Comparison of ENCODE assay signal across 22 cellular contexts in the genomic region with DNA sequence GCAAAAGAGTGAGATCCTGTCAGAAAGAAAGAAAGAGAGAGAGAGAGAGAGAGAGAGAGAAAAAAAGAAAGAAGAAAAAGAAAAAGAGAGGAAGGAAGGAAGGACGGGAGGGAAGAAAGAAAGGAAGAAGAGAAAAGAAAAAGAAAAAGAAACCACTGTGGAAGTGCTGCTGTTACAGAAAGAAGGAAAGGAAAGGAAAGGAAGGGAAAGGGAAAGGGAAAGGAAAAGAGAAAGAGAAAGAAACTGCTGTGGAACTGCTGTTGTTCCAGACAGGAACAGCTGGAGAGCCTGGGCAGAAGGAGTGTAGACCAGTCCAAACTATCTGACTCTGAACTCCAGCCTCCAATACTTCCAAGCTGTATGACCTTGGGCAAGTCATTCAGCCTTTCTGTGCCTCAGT.
DNase-seq lines count a peak whose midpoint lies in the region; TF ChIP-seq lines count a peak whose summit lies in the region.
"Had no signal": no experiment of that assay in that cellular context is flagged by ENCODE, and none has a peak within 500 bp of the region (broad histone marks: within the 10 kb centered on the region; RNA-seq: fewer than 3 reads in every experiment).

No MANE protein-coding gene starts in this region.

- no peaks in the 10 kb centered on the region for H4K20me1 ChIP-seq in GM23248 (ENCODE audit: insufficient read depth)
- H4K20me1 ChIP-seq: BLaER1 had no signal

- no peak overlapping the region for H3K4me3 ChIP-seq in GM23248
- no peak overlapping the region for H3K4me3 ChIP-seq in HEK293 (ENCODE audit: low read depth, low read length)
- no peak overlapping the region for H3K4me3 ChIP-seq in SJSA1
- H3K4me3 ChIP-seq: BLaER1, GM12878 had no signal

- CTCF ChIA-PET in HEK293 (lab: Yijun Ruan, JAX) = interaction anchor here (0.7 kb wide), 1 partner anchor 23 kb away, joined by 3 read pairs; no protein-coding TSS in a partner anchor

- TF ChIP-seq CTCF in HEK293 (tag by site-specific recombination; IDR thresholded peaks at IDR 0.05) = no peak

- 48 to 80% methylated on average over 1 of the region's 1 CpG for WGBS in GM23248 (ENCODE audit: low coverage in 1 of 2, low lambda C conversion rate in 2 of 2, missing lambda C conversion rate in 2 of 2), 2 experiments

- H3K9me2 ChIP-seq in GM23248 (ENCODE audit: insufficient read depth) = no peaks in the 10 kb centered on the region

- H3K4me1 ChIP-seq in GM23248 (ENCODE audit: insufficient read depth) (peaks cover 46% of the 10 kb centered on the region), HEK293 (ENCODE audit: control insufficient read depth, insufficient read depth, low read length) (no peaks in the 10 kb centered on the region), SJSA1 (replicated peaks) (peaks cover 47% of the 10 kb centered on the region)
- H3K4me1 ChIP-seq: BE2C had no signal

- peaks cover 19% of the 10 kb centered on the region; the same call in 1 of the 2 replicates for H3F3A ChIP-seq in GM23248 (ENCODE audit: insufficient read depth)

- in situ Hi-C loops in GM23248 (cut with MboI) = no loop called here

- no peaks in the 10 kb centered on the region for H3K9me3 ChIP-seq in GM23248 (ENCODE audit: low read depth)
- H3K9me3 ChIP-seq in HEK293 (ENCODE audit: control insufficient read depth, insufficient read depth, low read depth, low read length) = no peaks in the 10 kb centered on the region
- no peaks in the 10 kb centered on the region for H3K9me3 ChIP-seq in SJSA1 (replicated peaks)
- H3K9me3 ChIP-seq: BE2C, BLaER1 had no signal

- peak overlapping the region; percentile 3; the same call in 1 of the 2 replicates for H3K27ac ChIP-seq in GM23248
- H3K27ac ChIP-seq in HEK293 (ENCODE audit: extremely low read depth, low read depth, low read length) = no peak overlapping the region
- H3K27ac ChIP-seq in SJSA1 = peak overlapping the region; percentile 11; the same call in 1 of the 2 replicates
- H3K27ac ChIP-seq: BLaER1 had no signal

- no peaks in the 10 kb centered on the region for H3K79me2 ChIP-seq in GM23248 (ENCODE audit: insufficient read depth)

- H2AFZ ChIP-seq in GM23248 = no peak overlapping the region

- H3K27me3 ChIP-seq in GM23248 (replicated peaks; ENCODE audit: insufficient read depth) = no peaks in the 10 kb centered on the region
- H3K27me3 ChIP-seq in SJSA1 (replicated peaks) = no peaks in the 10 kb centered on the region
- H3K27me3 ChIP-seq: BE2C, BLaER1 had no signal

- no peak overlapping the region for H3K4me2 ChIP-seq in GM23248 (ENCODE audit: unreplicated experiment)
- H3K4me2 ChIP-seq: BLaER1 had no signal

- H3K36me3 ChIP-seq in GM23248 (ENCODE audit: low read depth) (0 out of 2 replicates have a peak, but pooled peaks cover 3% of the 10 kb centered on the region), HEK293 (ENCODE audit: control insufficient read depth in 2 of 2, insufficient read depth in 1 of 2, low read length in 2 of 2) (no peaks in the 10 kb centered on the region), SJSA1 (no peaks in the 10 kb centered on the region)
- H3K36me3 ChIP-seq: BE2C had no signal

- POLR2A ChIA-PET in HEK293 (lab: Yijun Ruan, JAX) = no interaction called here

- H3K9ac ChIP-seq in GM23248 = no peak overlapping the region
- H3K9ac ChIP-seq: BLaER1 had no signal

- DNase-seq in GM23248 (no peak), SJSA1 (ENCODE audit: low read depth in 1 of 2, low spot score in 2 of 2) (peak in 1 of 2 experiments; percentile 32), NCI-H524 treated with DMSO at 0.1 percent for 48 hours (lab: John Stamatoyannopoulos, UW) (no peak), MV-4-11 (lab: John Stamatoyannopoulos, UW) (no peak)
- DNase-seq: 8988T; ACHN; BE2C; C1 segment of cervical spinal cord; CD4-positive, alpha-beta memory T cell; CD4-positive, CD25-positive, alpha-beta regulatory T cell; CD8-positive, alpha-beta memory T cell; COR-L47; DMS 273 treated with DMSO at 0.1 percent for 48 hours; DMS153; DMS53; DMS79; DND-41; EL; GDM1 had no signal

TF ChIP-seq in HEK293, 187 proteins besides CTCF, POLR2A, EP300 and RAD21:
- TF ChIP-seq, protein P1, sequence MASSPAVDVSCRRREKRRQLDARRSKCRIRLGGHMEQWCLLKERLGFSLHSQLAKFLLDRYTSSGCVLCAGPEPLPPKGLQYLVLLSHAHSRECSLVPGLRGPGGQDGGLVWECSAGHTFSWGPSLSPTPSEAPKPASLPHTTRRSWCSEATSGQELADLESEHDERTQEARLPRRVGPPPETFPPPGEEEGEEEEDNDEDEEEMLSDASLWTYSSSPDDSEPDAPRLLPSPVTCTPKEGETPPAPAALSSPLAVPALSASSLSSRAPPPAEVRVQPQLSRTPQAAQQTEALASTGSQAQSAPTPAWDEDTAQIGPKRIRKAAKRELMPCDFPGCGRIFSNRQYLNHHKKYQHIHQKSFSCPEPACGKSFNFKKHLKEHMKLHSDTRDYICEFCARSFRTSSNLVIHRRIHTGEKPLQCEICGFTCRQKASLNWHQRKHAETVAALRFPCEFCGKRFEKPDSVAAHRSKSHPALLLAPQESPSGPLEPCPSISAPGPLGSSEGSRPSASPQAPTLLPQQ (tag by site-specific recombination; IDR thresholded peaks at IDR 0.05) = no peak
- TF ChIP-seq ZNF223 (tag by site-specific recombination; IDR thresholded peaks at IDR 0.05) (no peak), PRDM1 (tag by site-specific recombination; IDR thresholded peaks at IDR 0.05) (peak; percentile 93), ZNF596 (tag by site-specific recombination; IDR thresholded peaks at IDR 0.05) (no peak), BCL11A (tag by site-specific recombination; IDR thresholded peaks at IDR 0.05; ENCODE audit: low read depth) (no peak), ZNF366 (tag by site-specific recombination; conservative IDR thresholded peaks at IDR 0.05) (peak; percentile 40; the same call in 1 of the 2 replicates), ZNF626 (tag by site-specific recombination; IDR thresholded peaks at IDR 0.05) (no peak)
